In the genomic region with DNA sequence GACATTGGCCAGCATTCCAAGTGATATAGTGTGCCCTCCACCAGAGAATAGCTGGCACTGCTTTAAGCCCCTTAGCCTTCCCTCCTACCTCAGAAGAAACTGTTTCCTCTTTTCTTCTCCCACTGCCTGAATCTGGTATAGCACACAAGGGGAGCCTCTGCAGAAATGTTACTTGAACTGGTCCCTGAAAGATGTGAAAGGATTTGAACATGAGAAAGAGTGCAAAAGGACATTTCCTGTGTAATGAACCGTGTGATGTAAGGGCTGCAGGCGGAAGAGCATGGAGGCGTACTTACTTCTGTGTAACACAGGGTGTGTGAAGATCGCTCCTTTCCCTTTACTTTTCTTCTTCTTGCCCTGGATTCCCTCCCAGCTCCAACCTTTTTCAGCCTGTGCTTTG, we compare ENCODE assay signal across 9 cellular contexts. TPM values are rescaled to one million over a fixed set of nuclear protein-coding genes. Genes with fewer than 3 reads are reported as not detected.
A peak's percentile ranks its signal among the peaks of the same experiment; 100 is the strongest.
DNase-seq lines count a peak whose midpoint lies in the region; TF ChIP-seq lines count a peak whose summit lies in the region.
"Had no signal": no experiment of that assay in that cellular context is flagged by ENCODE, and none has a peak within 500 bp of the region (broad histone marks: within the 10 kb centered on the region; RNA-seq: fewer than 3 reads in every experiment).

No MANE protein-coding gene starts in this region.

- H3K9me2 ChIP-seq in Karpas-422 (replicated peaks; ENCODE audit: insufficient read depth, low read length): no peaks in the 10 kb centered on the region

- H3K4me1 ChIP-seq in cardiac muscle cell (ENCODE audit: low read depth): peaks cover 14% of the 10 kb centered on the region
- peaks cover 81% of the 10 kb centered on the region for H3K4me1 ChIP-seq in left ventricle myocardium inferior
- peaks cover 16% of the 10 kb centered on the region for H3K4me1 ChIP-seq in Karpas-422 (ENCODE audit: low read length)
- peaks cover 4 to 96% (median 41%) of the 10 kb centered on the region in 3 donors for H3K4me1 ChIP-seq in esophagus squamous epithelium
- H3K4me1 ChIP-seq in vagina: peaks cover 81% of the 10 kb centered on the region

- no peak overlapping the region for H3K9ac ChIP-seq in Karpas-422 (ENCODE audit: low read length)

- H2AFZ ChIP-seq in Karpas-422 (ENCODE audit: low read length): no peak overlapping the region

- no peaks in the 10 kb centered on the region for H3K79me2 ChIP-seq in Karpas-422 (ENCODE audit: low read length)

- H3K9me3 ChIP-seq in cardiac muscle cell (ENCODE audit: low read depth) (no peaks in the 10 kb centered on the region), left ventricle myocardium inferior (replicated peaks) (no peaks in the 10 kb centered on the region), Karpas-422 (ENCODE audit: low read length) (no peaks in the 10 kb centered on the region), esophagus squamous epithelium (no peaks in the 10 kb centered on the region), vagina (no peaks in the 10 kb centered on the region)

- H3K27ac ChIP-seq in cardiac muscle cell (peak overlapping the region; percentile 46), left ventricle myocardium inferior (replicated peaks) (no peak overlapping the region), Karpas-422 (ENCODE audit: low read length) (no peak overlapping the region), esophagus squamous epithelium (peak overlapping the region in 3 of 4 donors; percentile 11 to 33 (median 30)), vagina (peak overlapping the region; percentile 4)

- TF ChIP-seq POLR2A in esophagus squamous epithelium (IDR thresholded peaks at IDR 0.05) (no peak), vagina (IDR thresholded peaks at IDR 0.05) (no peak)

- no peaks in the 10 kb centered on the region for H3K27me3 ChIP-seq in cardiac muscle cell
- H3K27me3 ChIP-seq in left ventricle myocardium inferior (ENCODE audit: low read depth): no peaks in the 10 kb centered on the region
- no peaks in the 10 kb centered on the region for H3K27me3 ChIP-seq in Karpas-422 (ENCODE audit: low read length)
- H3K27me3 ChIP-seq in esophagus squamous epithelium: no peaks in the 10 kb centered on the region
- H3K27me3 ChIP-seq in vagina: no peaks in the 10 kb centered on the region

- 39 to 53% methylated on average over 4 of the region's 4 CpGs for WGBS in esophagus squamous epithelium, 2 donors

- peak in 1 of 2 donors; percentile 42 for DNase-seq in cardiac muscle cell (ENCODE audit: low read depth in 1 of 2, low spot score in 1 of 2)
- DNase-seq in left ventricle myocardium inferior: no peak
- peak; percentile 51 for DNase-seq in Karpas-422
- DNase-seq in esophagus squamous epithelium (lab: John Stamatoyannopoulos, UW): no peak
- no peak for DNase-seq in vagina (ENCODE audit: extremely low spot score in 2 of 2)
- no peak for DNase-seq in T1000 (lab: John Stamatoyannopoulos, UW)
- DNase-seq in DMS53 treated with DMSO at 0.1 percent for 48 hours (lab: John Stamatoyannopoulos, UW; ENCODE audit: unreplicated experiment): no peak
- DNase-seq in kidney glomerular epithelial cell (lab: John Stamatoyannopoulos, UW): no peak
- DNase-seq: NCI-H446 had no signal

- peaks cover 38% of the 10 kb centered on the region for H4K20me1 ChIP-seq in Karpas-422 (ENCODE audit: insufficient read depth, low read depth, low read length)

- H3K36me3 ChIP-seq in cardiac muscle cell: no peaks in the 10 kb centered on the region
- H3K36me3 ChIP-seq in left ventricle myocardium inferior: no peaks in the 10 kb centered on the region
- H3K36me3 ChIP-seq in Karpas-422 (ENCODE audit: insufficient read depth, low read length): no peaks in the 10 kb centered on the region
- no peaks in the 10 kb centered on the region for H3K36me3 ChIP-seq in esophagus squamous epithelium
- H3K36me3 ChIP-seq in vagina: no peaks in the 10 kb centered on the region

- no peak overlapping the region for H3K4me3 ChIP-seq in cardiac muscle cell
- H3K4me3 ChIP-seq in left ventricle myocardium inferior: no peak overlapping the region
- no peak overlapping the region for H3K4me3 ChIP-seq in Karpas-422 (ENCODE audit: low read length)
- no peak overlapping the region for H3K4me3 ChIP-seq in esophagus squamous epithelium
- H3K4me3 ChIP-seq in vagina: no peak overlapping the region

- peak overlapping the region; percentile 2 for H3K4me2 ChIP-seq in Karpas-422 (ENCODE audit: low read depth, low read length, poor library complexity, severe bottlenecking)

- TF ChIP-seq CTCF in cardiac muscle cell (IDR thresholded peaks at IDR 0.05; ENCODE audit: low read depth, low read length) (no peak), left ventricle myocardium inferior (IDR thresholded peaks at IDR 0.05; ENCODE audit: borderline replicate concordance) (no peak), esophagus squamous epithelium (IDR thresholded peaks at IDR 0.05) (no peak), vagina (IDR thresholded peaks at IDR 0.05) (no peak)

- intact Hi-C loops in left ventricle myocardium inferior (cut with micrococcal nuclease): no loop called here
- intact Hi-C loops in esophagus squamous epithelium (cut with DNase I): no loop called here
- intact Hi-C loops in vagina (cut with DNase I): no loop called here

RNA-seq across cellular contexts. Expression of a gene that starts 8.3 kb away (rescaled TPM):
- total RNA-seq in cardiac muscle cell: 6.0 and 6.6 TPM in 2 replicates
- 10.9 and 13.9 TPM in 2 replicates for polyA plus RNA-seq in cardiac muscle cell
- 30.9 TPM for total RNA-seq in left ventricle myocardium inferior
- 6.9 and 13.7 TPM in 2 replicates for total RNA-seq in Karpas-422 (2014; rRNA removed; shearing (Covaris generic); ENCODE audit: low replicate concordance)
- 10 to 100 TPM; 52.3 to 70.2 (median 62.5) TPM for total RNA-seq in esophagus squamous epithelium
- total RNA-seq in vagina: 28.5 TPM

Comparison
In these comparisons a context has a peak if more than half of its experiments do, and no peak if none do; other contexts are left out.
1. H3K27ac ChIP-seq: peak in cardiac muscle cell (single experiment), esophagus squamous epithelium (3 of 4) and vagina (single experiment); none in left ventricle myocardium inferior (single experiment) and Karpas-422 (single experiment).